ENCODE assay signal across 25 cellular contexts in genomic region chr15:42087926-42088800, GRCh38. TPM values are rescaled to one million over a fixed set of nuclear protein-coding genes. Genes with fewer than 3 reads are reported as not detected.
A peak's percentile ranks its signal among the peaks of the same experiment; 100 is the strongest.
DNase-seq lines count a peak whose midpoint lies in the region; TF ChIP-seq lines count a peak whose summit lies in the region.
"Had no signal": no experiment of that assay in that cellular context is flagged by ENCODE, and none has a peak within 500 bp of the region (broad histone marks: within the 10 kb centered on the region; RNA-seq: fewer than 3 reads in every experiment).

No MANE protein-coding gene starts in this region.

- H3K36me3 ChIP-seq in H7 (replicated peaks; ENCODE audit: control insufficient read depth, insufficient read depth, low read length): no peaks in the 10 kb centered on the region
- H3K36me3 ChIP-seq in WERI-Rb-1: no peaks in the 10 kb centered on the region
- H3K36me3 ChIP-seq: HAP-1, SJCRH30 had no signal

- H3K4me3 ChIP-seq in H7 (ENCODE audit: insufficient read depth, low read depth, low read length) (no peak overlapping the region), WERI-Rb-1 (ENCODE audit: low read depth, low read length) (no peak overlapping the region)
- H3K4me3 ChIP-seq: HAP-1, SJCRH30 had no signal

- no peaks in the 10 kb centered on the region for H3K9me3 ChIP-seq in WERI-Rb-1 (ENCODE audit: severe bottlenecking)
- H3K9me3 ChIP-seq: HAP-1, SJCRH30 had no signal

- peak; percentile 42 for DNase-seq in NCI-H82 (lab: John Stamatoyannopoulos, UW)
- DNase-seq in NCI-H82 treated with DMSO at 0.1 percent for 48 hours (lab: John Stamatoyannopoulos, UW; ENCODE audit: unreplicated experiment): no peak
- DNase-seq in H7: peak; percentile 39
- DNase-seq in WERI-Rb-1: peak; percentile 48
- DNase-seq in stimulated activated CD8-positive, alpha-beta memory T cell treated with anti-CD3 and anti-CD28 coated beads, Interleukin-4, amount 100 ng/mL, for 48 hours: peak; percentile 19
- DNase-seq in OCI-M2 (lab: John Stamatoyannopoulos, UW; ENCODE audit: unreplicated experiment): no peak
- DNase-seq in GDM1 (lab: John Stamatoyannopoulos, UW): no peak
- DNase-seq in stimulated activated CD4-positive, alpha-beta T cell treated with anti-CD3 and anti-CD28 coated beads, Interleukin-4, amount 100 ng/mL, for 1 hour: no peak
- DNase-seq: Calu3, DMS153, DND-41, KBM-7, MM.1S, NCI-H1092, NCI-H1417 treated with DMSO at 0.1 percent for 48 hours, NCI-H1694 treated with DMSO at 0.1 percent for 48 hours, NCI-H2081 treated with DMSO at 0.1 percent for 48 hours, NCI-H2171, NCI-H226, NCI-H510A, SJCRH30 had no signal

- H3K27me3 ChIP-seq in H7 (ENCODE audit: control insufficient read depth, insufficient read depth, low read length): no peaks in the 10 kb centered on the region; the same call in 1 of the 2 replicates
- no peaks in the 10 kb centered on the region for H3K27me3 ChIP-seq in WERI-Rb-1 (ENCODE audit: insufficient read depth, low read depth, severe bottlenecking)
- H3K27me3 ChIP-seq: SJCRH30 had no signal

- TF ChIP-seq CTCF in WERI-Rb-1 (IDR thresholded peaks at IDR 0.05; ENCODE audit: low read depth, low read length): no peak

- no peak overlapping the region for H3K27ac ChIP-seq in WERI-Rb-1
- H3K27ac ChIP-seq: 22Rv1, SJCRH30 had no signal

RNA-seq across cellular contexts. Expression of gene PLA2G4D, which starts 6.2 kb away (rescaled TPM):
- 0.11 and 0.17 TPM in 2 replicates for total RNA-seq in H7 (2014; rRNA removed; shearing (Covaris generic))
- total RNA-seq: B cell, Calu3, Right ventricle myocardium inferior, SJCRH30 had no signal

Comparison
In these comparisons a context has a peak if more than half of its experiments do, and no peak if none do; other contexts are left out.
1. DNase-seq: peak in NCI-H82 (single experiment), H7 (single experiment), WERI-Rb-1 (single experiment) and stimulated activated CD8-positive, alpha-beta memory T cell treated with anti-CD3 and anti-CD28 coated beads, Interleukin-4, amount 100 ng/mL, for 48 hours (single experiment); none in NCI-H82 treated with DMSO at 0.1 percent for 48 hours (single experiment), OCI-M2 (single experiment), GDM1 (single experiment) and stimulated activated CD4-positive, alpha-beta T cell treated with anti-CD3 and anti-CD28 coated beads, Interleukin-4, amount 100 ng/mL, for 1 hour (single experiment).